ENCODE assay signal across 35 cellular contexts in the genomic region with DNA sequence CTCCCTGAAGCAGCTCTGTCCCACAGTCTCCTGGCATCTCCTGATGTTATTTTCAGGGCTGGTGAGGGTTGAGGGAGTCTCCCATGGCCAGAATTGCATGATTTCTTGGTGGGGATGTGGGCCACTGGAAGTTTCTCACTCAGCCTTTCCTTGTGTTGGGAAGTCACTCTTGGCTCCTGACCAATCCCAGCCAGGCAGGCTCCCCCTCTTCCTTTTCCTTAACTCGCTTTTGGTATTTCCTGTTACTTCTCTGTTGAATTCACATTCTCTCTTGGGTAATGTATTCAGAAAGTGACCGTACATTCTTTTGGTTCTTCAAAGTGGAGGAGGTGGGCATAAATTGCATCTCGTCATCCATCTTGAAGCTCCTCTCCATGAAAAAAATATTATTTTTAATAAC.
"Had no signal": no experiment of that assay in that cellular context is flagged by ENCODE, and none has a peak within 500 bp of the region (broad histone marks: within the 10 kb centered on the region; RNA-seq: fewer than 3 reads in every experiment).

No MANE protein-coding gene starts in this region.

- DNase-seq: Karpas-422, Kasumi-1, KG1, MG63, MM.1S, MV-4-11, NCI-H1048, NCI-H1092, NCI-H1092 treated with DMSO at 0.1 percent for 48 hours, NCI-H1105, NCI-H1105 treated with DMSO at 0.1 percent for 48 hours, NCI-H1417, NCI-H1417 treated with DMSO at 0.1 percent for 48 hours, NCI-H1436, NCI-H1436 treated with DMSO at 0.1 percent for 48 hours, NCI-H146, NCI-H1694, NCI-H1694 treated with DMSO at 0.1 percent for 48 hours, NCI-H187, NCI-H187 treated with DMSO at 0.1 percent for 48 hours, NCI-H1930, NCI-H2029, NCI-H2029 treated with DMSO at 0.1 percent for 48 hours, NCI-H2081, NCI-H2081 treated with DMSO at 0.1 percent for 48 hours, NCI-H2107, NCI-H2171, NCI-H2171 treated with DMSO at 0.1 percent for 48 hours, NCI-H2227 treated with DMSO at 0.1 percent for 48 hours, NCI-H226, NCI-H345, NCI-H446, NCI-H446 treated with DMSO at 0.1 percent for 48 hours, NCI-H510A had no signal

- H3K27me3 ChIP-seq: MG63 had no signal

- H3K27ac ChIP-seq: KMS-11 had no signal

- H3K36me3 ChIP-seq: MG63 had no signal

- H3K4me3 ChIP-seq: MG63 had no signal
